ENCODE assay signal across 8 cellular contexts in the genomic region with DNA sequence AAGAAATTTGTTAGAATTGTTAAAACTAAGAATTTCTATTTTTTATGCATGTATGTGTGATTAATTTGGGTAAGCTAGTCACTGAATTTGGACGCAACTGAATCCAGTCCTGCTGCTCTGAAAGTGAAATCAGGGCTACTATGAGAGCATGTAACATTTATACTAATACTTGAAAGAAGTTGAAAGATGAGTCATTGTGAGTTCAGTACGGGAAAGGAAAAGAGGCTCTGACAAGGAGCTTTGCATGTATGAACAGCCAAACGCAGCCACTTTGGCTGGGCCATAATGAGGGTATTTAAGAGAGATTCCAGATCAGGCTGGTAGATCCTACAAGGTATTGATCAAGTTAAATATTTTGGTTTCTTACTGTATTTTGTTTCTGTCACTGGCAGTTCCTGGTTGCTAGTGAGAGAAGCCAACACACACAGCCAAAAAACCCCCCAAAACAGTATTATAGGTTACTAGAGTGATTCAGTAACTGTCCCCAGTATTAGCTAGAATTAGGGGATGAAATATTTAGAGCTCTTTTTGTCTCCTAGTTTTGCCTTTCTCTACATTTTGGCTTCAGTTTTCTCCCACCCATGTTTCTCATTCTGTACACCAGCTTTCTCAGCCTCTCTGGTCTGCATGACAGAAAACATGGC. TPM values are rescaled to one million over a fixed set of nuclear protein-coding genes. Genes with fewer than 3 reads are reported as not detected.
DNase-seq lines count a peak whose midpoint lies in the region; ATAC-seq and TF ChIP-seq lines count a peak whose summit lies in the region.

No MANE protein-coding gene starts in this region.

- no peaks in the 10 kb centered on the region for H3K9me3 ChIP-seq in transverse colon

- in situ Hi-C loops in transverse colon (cut with MboI; ENCODE audit: low pct_ligation_motif_present in 1 of 4, low pct_unique_long_range_greater_than_20kb in 1 of 4, low sequenced_read_pairs in 3 of 4): no loop called here

- H3K27ac ChIP-seq in transverse colon: no peak overlapping the region

- 67 to 90% methylated on average over 3 of the region's 3 CpGs for WGBS in transverse colon (ENCODE audit: low coverage in 1 of 2), 2 donors

- intact Hi-C loops in transverse colon (cut with DNase I; ENCODE audit: low total_unique reads): no loop called here

- TF ChIP-seq CTCF in epithelial cell of esophagus (IDR thresholded peaks at IDR 0.05; ENCODE audit: insufficient read depth, low read depth, low read length, missing control alignments) (no peak), transverse colon (IDR thresholded peaks at IDR 0.05) (no peak)

- TF ChIP-seq POLR2A in transverse colon (IDR thresholded peaks at IDR 0.05): no peak

- ATAC-seq in GM19468 (IDR thresholded peaks at IDR 0.05; ENCODE audit: extremely low read depth, unreplicated experiment) (peak; percentile 95), HG03457 (IDR thresholded peaks at IDR 0.05; ENCODE audit: unreplicated experiment) (peak; percentile 94)

- peaks cover 0 to 28% (median 7%) of the 10 kb centered on the region in 4 donors for H3K36me3 ChIP-seq in transverse colon

- TF ChIP-seq EP300 in transverse colon (IDR thresholded peaks at IDR 0.05; ENCODE audit: low read depth): no peak

- no peaks in the 10 kb centered on the region for H3K27me3 ChIP-seq in transverse colon

- DNase-seq in ELR (ENCODE audit: low read depth) (peak; percentile 82), epithelial cell of esophagus (ENCODE audit: low read depth) (peak; percentile 87), C1 segment of cervical spinal cord (lab: John Stamatoyannopoulos, UW) (no peak), NCI-H1417 treated with DMSO at 0.1 percent for 48 hours (lab: John Stamatoyannopoulos, UW) (no peak), transverse colon (no peak), NCI-H1105 (lab: John Stamatoyannopoulos, UW) (no peak)

- peaks cover 0 to 31% (median 7%) of the 10 kb centered on the region in 4 donors for H3K4me1 ChIP-seq in transverse colon

- H3K4me3 ChIP-seq in epithelial cell of esophagus (ENCODE audit: low read length) (no peak overlapping the region), transverse colon (no peak overlapping the region)

RNA-seq across cellular contexts. Expression of a gene that starts 14.1 kb away (rescaled TPM):
- 10 to 100 TPM in 2 of 4 donors, 1 to 10 TPM in 2; 3.4 to 25.7 (median 14.9) TPM for total RNA-seq in transverse colon

RNA-seq across cellular contexts. Expression of a gene that starts 14.5 kb away (rescaled TPM):
- 10 to 100 TPM in 1 of 4 donors, 1 to 10 TPM in 3; 3.6 to 10.5 (median 7.9) TPM for total RNA-seq in transverse colon

Comparison
In these comparisons a context has a peak if more than half of its experiments do, and no peak if none do; other contexts are left out.
1. DNase-seq: peak in ELR (single experiment) and epithelial cell of esophagus (single experiment); none in C1 segment of cervical spinal cord (0 of 14), NCI-H1417 treated with DMSO at 0.1 percent for 48 hours (single experiment), transverse colon (single experiment) and NCI-H1105 (single experiment).